ENCODE assay signal across 21 cellular contexts in genomic region chr10:1615186-1615954, GRCh38.
"Had no signal": no experiment of that assay in that cellular context is flagged by ENCODE, and none has a peak within 500 bp of the region (broad histone marks: within the 10 kb centered on the region; RNA-seq: fewer than 3 reads in every experiment).

No MANE protein-coding gene starts in this region.

- H3K36me3 ChIP-seq: esophagus muscularis mucosa, gastrocnemius medialis, heart right ventricle, stomach, thoracic aorta, transverse colon, uterus had no signal

- H3K27ac ChIP-seq: epithelial cell of prostate, esophagus muscularis mucosa, gastrocnemius medialis, heart right ventricle, stomach, thoracic aorta, transverse colon, uterus had no signal

- H3K4me1 Mint-ChIP-seq: central memory CD8-positive, alpha-beta T cell had no signal

- H3K4me3 Mint-ChIP-seq: central memory CD8-positive, alpha-beta T cell; naive B cell; nephron had no signal

- H3K4me1 ChIP-seq: esophagus muscularis mucosa, gastrocnemius medialis, heart right ventricle, stomach, transverse colon, uterus had no signal

- H3K4me3 ChIP-seq: esophagus muscularis mucosa, gastrocnemius medialis, heart right ventricle, lung, stomach, thoracic aorta, transverse colon, uterus had no signal

- H3K9me3 Mint-ChIP-seq: central memory CD8-positive, alpha-beta T cell had no signal

- ATAC-seq: gastrocnemius medialis, heart right ventricle, left ventricle myocardium superior had no signal

- H3K9me3 ChIP-seq: thoracic aorta, uterus had no signal

- H3K27ac Mint-ChIP-seq: naive B cell, nephron had no signal

- DNase-seq: effector memory CD4-positive, alpha-beta T cell; gastrocnemius medialis; heart right ventricle; hypothalamus; left ventricle myocardium superior; mesenchymal stem cell; naive B cell; posterior cingulate gyrus; small intestine; stimulated activated CD4-positive, alpha-beta T cell treated with anti-CD3 and anti-CD28 coated beads, Interleukin-2, amount 100 ng/mL, for 48 hours; stomach; substantia nigra; transverse colon; uterus had no signal

- H3K27me3 ChIP-seq: uterus had no signal

- FAIRE-seq: keratinocyte, small intestine had no signal
